In genomic region chr4:2382680-2383631, GRCh38 we compare ENCODE assay signal across 7 cellular contexts. TPM values are rescaled to one million over a fixed set of nuclear protein-coding genes. Genes with fewer than 3 reads are reported as not detected.
"Had no signal": no experiment of that assay in that cellular context is flagged by ENCODE, and none has a peak within 500 bp of the region (broad histone marks: within the 10 kb centered on the region; RNA-seq: fewer than 3 reads in every experiment).

No MANE protein-coding gene starts in this region.

RNA-seq across cellular contexts. Expression of gene CFAP99, which starts 35.8 kb away (rescaled TPM):
- total RNA-seq: activated CD8-positive, alpha-beta memory T cell treated with anti-CD3 and anti-CD28 coated beads, Interleukin-2, amount 10 ng/mL, durations not matched to agents 7 days and 5 days; activated naive CD8-positive, alpha-beta T cell treated with anti-CD3 and anti-CD28 coated beads for 36 hours; activated T-helper 1 cell treated with anti-CD3 and anti-CD28 coated beads, Interleukin-12 subunit alpha, Interleukin-12 subunit beta, Interleukin-2, Interleukin-4 antibody, amounts not matched to agents 30 ng/mL and 10 ng/mL and 1 ng/mL, durations not matched to agents 14 hours and 24 hours and 36 hours; cardiac septum; IMR-90; OCI-LY7; Right ventricle myocardium inferior had no signal
- polyA plus RNA-seq: IMR-90 had no signal
